Comparison of ENCODE assay signal across 8 cellular contexts in genomic region chr15:67836134-67836455, GRCh38. TPM values are rescaled to one million over a fixed set of nuclear protein-coding genes. Genes with fewer than 3 reads are reported as not detected.
DNase-seq lines count a peak whose midpoint lies in the region; ATAC-seq and TF ChIP-seq lines count a peak whose summit lies in the region.

No MANE protein-coding gene starts in this region.

- peak overlapping the region; percentile 29 for H2AFZ ChIP-seq in parathyroid adenoma

- H3K4me1 Mint-ChIP-seq in Calu3 (ENCODE audit: low read depth, unreplicated experiment): peaks cover 35% of the 10 kb centered on the region

- H3K4me3 Mint-ChIP-seq in Calu3 (ENCODE audit: low read depth, unreplicated experiment): peak overlapping the region; percentile 66

- no peaks in the 10 kb centered on the region for H3K9me3 ChIP-seq in NT2/D1 (ENCODE audit: insufficient read depth, low read length)
- H3K9me3 ChIP-seq in parathyroid adenoma (ENCODE audit: control insufficient read depth, low read length): no peaks in the 10 kb centered on the region

- ATAC-seq in GM19351 (IDR thresholded peaks at IDR 0.05; ENCODE audit: unreplicated experiment): no peak

- H3K9me3 Mint-ChIP-seq in Calu3 (ENCODE audit: low read depth, unreplicated experiment): no peaks in the 10 kb centered on the region

- H3K27me3 Mint-ChIP-seq in Calu3 (ENCODE audit: unreplicated experiment): peaks cover 64% of the 10 kb centered on the region

- H3K4me3 ChIP-seq in NT2/D1 (ENCODE audit: insufficient read length, low read depth): peak overlapping the region; percentile 37
- H3K4me3 ChIP-seq in epithelial cell of proximal tubule (ENCODE audit: low read depth, low read length): peak overlapping the region; percentile 34
- no peak overlapping the region for H3K4me3 ChIP-seq in parathyroid adenoma (ENCODE audit: low read depth, low read length)

- H3K27me3 ChIP-seq in NT2/D1 (ENCODE audit: insufficient read depth, insufficient read length): peaks cover 70% of the 10 kb centered on the region
- H3K27me3 ChIP-seq in parathyroid adenoma (ENCODE audit: control insufficient read depth, insufficient read depth, low read length): no peaks in the 10 kb centered on the region

- H3K36me3 Mint-ChIP-seq in Calu3 (ENCODE audit: insufficient read depth, unreplicated experiment): peaks cover 37% of the 10 kb centered on the region

- H3K4me1 ChIP-seq in NT2/D1 (ENCODE audit: insufficient read depth, insufficient read length) (peaks cover 10% of the 10 kb centered on the region), parathyroid adenoma (peaks cover 3% of the 10 kb centered on the region)

- H3K27ac ChIP-seq in parathyroid adenoma: no peak overlapping the region

- intact Hi-C loops in Calu3 (cut with micrococcal nuclease; ENCODE audit: unreplicated experiment) (loop anchor here (5.0 to 10.0 kb wide), 4 partner anchors 451 to 891 kb away; no protein-coding TSS in a partner anchor), posterior vena cava (cut with DNase I) (loop anchor here in 1 of 2 donors (5.0 to 10.0 kb wide), 2 partner anchors 341 to 379 kb away; no protein-coding TSS in a partner anchor)

- H3K36me3 ChIP-seq in NT2/D1 (ENCODE audit: insufficient read depth, insufficient read length, low read length) (no peaks in the 10 kb centered on the region), parathyroid adenoma (ENCODE audit: control insufficient read depth, insufficient read depth, low read length) (no peaks in the 10 kb centered on the region)

- H3K79me2 ChIP-seq in parathyroid adenoma: no peaks in the 10 kb centered on the region

- DNase-seq in Calu3 (no peak), NT2/D1 (ENCODE audit: low read depth, low spot score) (no peak), epithelial cell of proximal tubule (ENCODE audit: low read depth) (no peak), C1 segment of cervical spinal cord (lab: John Stamatoyannopoulos, UW) (no peak), posterior vena cava (ENCODE audit: low spot score) (no peak)
- no peak for DNase-seq in activated effector memory CD4-positive, alpha-beta T cell treated with anti-CD3 and anti-CD28 coated beads, Interleukin-2, amount 50 U/mL, for 16 hours

- BruUV-seq in Calu3 (replicated peaks; lab: Mats Ljungman, UMichigan): no TSS peak

- TF ChIP-seq CTCF in Calu3 (IDR thresholded peaks at IDR 0.05; ENCODE audit: unreplicated experiment) (no peak), epithelial cell of proximal tubule (conservative IDR thresholded peaks at IDR 0.05; ENCODE audit: low read depth, low read length) (no peak), parathyroid adenoma (IDR thresholded peaks at IDR 0.05) (no peak)

- CTCF ChIA-PET in Calu3 (lab: Charles Lee): interaction anchor here (1.7 kb wide), 1 partner anchor 379 kb away, joined by 7 read pairs; no protein-coding TSS in a partner anchor

- H3K4me2 ChIP-seq in parathyroid adenoma (ENCODE audit: low read length): peak overlapping the region; percentile 65

- no peak overlapping the region for H3K27ac Mint-ChIP-seq in Calu3 (ENCODE audit: unreplicated experiment)

- peak overlapping the region; percentile 15 for H3K9ac ChIP-seq in NT2/D1 (ENCODE audit: insufficient read length, low read depth)
- no peak overlapping the region for H3K9ac ChIP-seq in parathyroid adenoma

RNA-seq across cellular contexts. Expression of gene RNU6-1, which starts 3.8 kb away (rescaled TPM):
- not detected in 2 replicates for total RNA-seq in Calu3 (2022)
- not detected in 2 replicates for total RNA-seq in epithelial cell of proximal tubule
- not detected for total RNA-seq in posterior vena cava

RNA-seq across cellular contexts. Expression of gene SKOR1, which starts 10.8 kb away (rescaled TPM):
- 0.17 and 0.27 TPM in 2 replicates for total RNA-seq in Calu3 (2022)
- not detected in 2 replicates for total RNA-seq in epithelial cell of proximal tubule
- under 1 TPM; 0.51 to 0.76 TPM for total RNA-seq in posterior vena cava
